25 cellular contexts compared by ENCODE assay signal in genomic region chr14:64849940-64850339, GRCh38. TPM values are rescaled to one million over a fixed set of nuclear protein-coding genes. Genes with fewer than 3 reads are reported as not detected.
A peak's percentile ranks its signal among the peaks of the same experiment; 100 is the strongest.
DNase-seq lines count a peak whose midpoint lies in the region; ATAC-seq, FAIRE-seq and TF ChIP-seq lines count a peak whose summit lies in the region.
"Had no signal": no experiment of that assay in that cellular context is flagged by ENCODE, and none has a peak within 500 bp of the region (broad histone marks: within the 10 kb centered on the region; RNA-seq: fewer than 3 reads in every experiment).

No MANE protein-coding gene starts in this region.

- peak; percentile 89 for FAIRE-seq in GM12892 (lab: Jason Lieb, UNC)
- FAIRE-seq: HepG2 had no signal

- peak; percentile 67 for ATAC-seq in GM21723 (IDR thresholded peaks at IDR 0.05; ENCODE audit: unreplicated experiment)
- no peak for ATAC-seq in gastrocnemius medialis
- no peak for ATAC-seq in GM21717 (IDR thresholded peaks at IDR 0.05; ENCODE audit: unreplicated experiment)
- ATAC-seq: HepG2 had no signal

- H3K4me3 ChIP-seq in gastrocnemius medialis: no peak overlapping the region
- H3K4me3 ChIP-seq: BLaER1 treated with 17β-estradiol and CSF1 and Interleukin-3, amounts not matched to agents 10 nM and 100 nM; GM23248; HAP-1; PC-9 had no signal

- in situ Hi-C loops in gastrocnemius medialis (cut with MboI; ENCODE audit: low sequenced_read_pairs in 4 of 4): no loop called here

- no peaks in the 10 kb centered on the region for H3K27me3 ChIP-seq in gastrocnemius medialis
- H3K27me3 ChIP-seq: BLaER1 treated with 17β-estradiol and CSF1 and Interleukin-3, amounts not matched to agents 10 nM and 100 nM had no signal

- TF ChIP-seq POLR2A in GM12892 (IDR thresholded peaks at IDR 0.05; ENCODE audit: low read depth, low read length): no peak
- TF ChIP-seq POLR2A in gastrocnemius medialis (IDR thresholded peaks at IDR 0.05): no peak

- peak overlapping the region; percentile 29 to 97 (median 52) for H3K27ac ChIP-seq in gastrocnemius medialis
- H3K27ac ChIP-seq: BLaER1 treated with 17β-estradiol and CSF1 and Interleukin-3, amounts not matched to agents 10 nM and 100 nM; GM23248; PC-9 had no signal

- peaks cover 68 to 71% of the 10 kb centered on the region in 2 donors for H3K4me1 ChIP-seq in gastrocnemius medialis
- H3K4me1 ChIP-seq: HAP-1 had no signal

- H3K36me3 ChIP-seq in gastrocnemius medialis: no peaks in the 10 kb centered on the region
- H3K36me3 ChIP-seq: BLaER1 treated with 17β-estradiol and CSF1 and Interleukin-3, amounts not matched to agents 10 nM and 100 nM; HAP-1 had no signal

- TF ChIP-seq CTCF in gastrocnemius medialis (IDR thresholded peaks at IDR 0.05 in 4 of 5, conservative IDR thresholded peaks at IDR 0.05 in 1 of 5): no peak

- no peak for DNase-seq in GM12892 (ENCODE audit: insufficient read length)
- peak; percentile 45 for DNase-seq in NOMO-1 treated with DMSO at 0.1 percent for 48 hours (lab: John Stamatoyannopoulos, UW; ENCODE audit: unreplicated experiment)
- no peak for DNase-seq in gastrocnemius medialis
- no peak for DNase-seq in medulla oblongata (ENCODE audit: extremely low spot score)
- no peak for DNase-seq in superior temporal gyrus (ENCODE audit: extremely low spot score)
- DNase-seq: CD8-positive, alpha-beta memory T cell; DMS53; EL; GM23248; KBM-7; NCI-H1092; NCI-H146; NCI-H2029 treated with DMSO at 0.1 percent for 48 hours; NCI-H2171 treated with DMSO at 0.1 percent for 48 hours; NCI-H446; NCI-H69; NK-92 treated with Interleukin-12 subunit alpha and Interleukin-12 subunit beta, amount 100 ng/mL, for 24 hours; PC-9; T1000 had no signal

- no peaks in the 10 kb centered on the region for H3K9me3 ChIP-seq in gastrocnemius medialis
- H3K9me3 ChIP-seq: BLaER1 treated with 17β-estradiol and CSF1 and Interleukin-3, amounts not matched to agents 10 nM and 100 nM; HAP-1 had no signal

- intact Hi-C loops in gastrocnemius medialis (cut with DNase I; ENCODE audit: low total_unique reads): no loop called here

RNA-seq across cellular contexts. Expression of gene SPTB, which starts 29.8 kb away (rescaled TPM):
- 0.06 TPM for polyA plus RNA-seq in GM12892 (2012; ENCODE audit: missing spikeins)
- 100 to 1,000 TPM; 123 to 554 (median 266) TPM for total RNA-seq in gastrocnemius medialis
- total RNA-seq: T-helper 1 cell treated with Interleukin-12 subunit alpha and Interleukin-12 subunit beta and Interleukin-4 antibody, amounts not matched to agents 30 ng/mL and 1 ng/mL, for 36 hours had no signal
